8 cellular contexts compared by ENCODE assay signal in the genomic region with DNA sequence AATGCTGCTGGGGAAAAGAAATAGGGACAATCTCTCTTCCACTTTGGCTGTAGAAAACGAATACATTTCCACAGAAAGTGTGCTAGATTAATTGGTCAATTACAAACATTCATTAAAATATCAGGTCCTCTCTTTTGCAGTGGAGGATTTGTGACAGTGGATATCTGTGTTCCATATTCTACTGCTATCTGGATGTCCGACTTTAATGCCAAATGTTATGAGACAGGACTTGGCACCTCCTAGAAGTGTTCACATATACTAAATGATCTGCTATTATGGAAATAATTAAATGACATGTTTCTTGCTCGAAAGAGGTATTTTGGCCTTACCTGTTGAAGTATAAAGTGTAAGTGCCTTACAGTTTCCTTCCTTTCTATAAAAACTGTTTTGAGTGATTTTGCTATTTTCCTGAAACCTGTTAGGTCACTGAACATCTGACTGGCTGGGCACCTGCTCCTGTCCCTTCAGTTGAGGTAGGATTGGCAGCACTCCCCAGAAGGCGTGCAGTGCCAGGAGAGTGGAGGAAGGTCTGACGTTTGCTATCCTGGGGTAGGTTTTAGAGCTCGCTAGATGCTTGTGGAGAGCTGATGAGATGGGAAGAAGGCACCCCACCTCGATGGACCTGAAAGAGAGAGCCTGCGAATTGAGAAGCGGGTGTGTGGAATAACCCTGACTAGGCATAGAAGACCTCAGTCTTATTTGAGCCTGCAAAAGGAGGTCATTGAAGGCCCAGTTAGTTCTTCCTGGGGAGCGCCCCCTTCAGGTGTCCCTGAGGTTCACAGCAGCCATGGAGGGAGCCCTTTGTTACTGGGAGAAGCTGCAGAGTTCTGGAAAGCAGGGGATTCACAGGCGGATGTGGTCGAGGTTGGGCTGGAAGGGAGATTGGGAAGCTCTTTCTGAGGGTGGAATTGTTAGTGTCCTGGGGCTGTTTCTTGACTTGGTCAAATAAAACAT.
DNase-seq lines count a peak whose midpoint lies in the region; ATAC-seq and TF ChIP-seq lines count a peak whose summit lies in the region.

No MANE protein-coding gene starts in this region.

- peak overlapping the region; percentile 68 for H3K9ac ChIP-seq in endocrine pancreas (ENCODE audit: control insufficient read depth, insufficient read depth, low read length)

- H3K4me3 ChIP-seq in endocrine pancreas (ENCODE audit: control insufficient read depth, insufficient read depth, low read length): peak overlapping the region; percentile 93

- peak overlapping the region; percentile 100 for H3K27ac Mint-ChIP-seq in nephron progenitor cell

- peak overlapping the region; percentile 100 for H3K4me3 Mint-ChIP-seq in nephron progenitor cell

- no peak for ATAC-seq in HG02588 (IDR thresholded peaks at IDR 0.05; ENCODE audit: unreplicated experiment)

- peaks cover 3% of the 10 kb centered on the region for H3K27me3 Mint-ChIP-seq in nephron progenitor cell (ENCODE audit: low read depth, poor library complexity)

- peaks cover 19% of the 10 kb centered on the region for H3K4me1 Mint-ChIP-seq in nephron progenitor cell

- H3K36me3 ChIP-seq in endocrine pancreas (ENCODE audit: control insufficient read depth, insufficient read depth, low read length): no peaks in the 10 kb centered on the region

- DNase-seq in DMS 273 (lab: John Stamatoyannopoulos, UW; ENCODE audit: unreplicated experiment): peak; percentile 34
- no peak for DNase-seq in DMS 273 treated with DMSO at 0.1 percent for 48 hours (lab: John Stamatoyannopoulos, UW)
- DNase-seq in RPMI8226: peak; percentile 31
- no peak for DNase-seq in nephron progenitor cell
- DNase-seq in activated gamma-delta T cell (lab: John Stamatoyannopoulos, UW): no peak
- DNase-seq in nucleus accumbens (lab: John Stamatoyannopoulos, UW): no peak

- H3K27me3 ChIP-seq in endocrine pancreas (ENCODE audit: control insufficient read depth, insufficient read depth, low read length): no peaks in the 10 kb centered on the region

- H3K9me3 Mint-ChIP-seq in nephron progenitor cell: peaks cover 50% of the 10 kb centered on the region

- H3K9me3 ChIP-seq in endocrine pancreas (ENCODE audit: control insufficient read depth, low read length): no peaks in the 10 kb centered on the region

- no peak for TF ChIP-seq CTCF in nephron progenitor cell (IDR thresholded peaks at IDR 0.05)

- no peaks in the 10 kb centered on the region for H3K4me1 ChIP-seq in endocrine pancreas (ENCODE audit: control insufficient read depth, insufficient read depth, low read length)

- H3K36me3 Mint-ChIP-seq in nephron progenitor cell (ENCODE audit: low read depth): peaks cover 52% of the 10 kb centered on the region

Comparison
In these comparisons a context has a peak if more than half of its experiments do, and no peak if none do; other contexts are left out.
1. DNase-seq: peak in DMS 273 (single experiment) and RPMI8226 (single experiment); none in DMS 273 treated with DMSO at 0.1 percent for 48 hours (single experiment), nephron progenitor cell (single experiment), activated gamma-delta T cell (single experiment) and nucleus accumbens (0 of 56).